In genomic region chr19:11813801-11814706, GRCh38 we compare ENCODE assay signal across 1 cellular context.
A peak's percentile ranks its signal among the peaks of the same experiment; 100 is the strongest.
TF ChIP-seq lines count a peak whose summit lies in the region.

TSS of gene ZNF440 (plus strand) at chr19:11814273. CDS start at chr19:11814448, 175 bp downstream.

TF ChIP-seq in HEK293, 187 proteins besides CTCF, POLR2A, EP300 and RAD21 (continued from another document and continues in another):
- TF ChIP-seq ATF2 (tag by site-specific recombination; IDR thresholded peaks at IDR 0.05; ENCODE audit: low read depth): no peak
- no peak for TF ChIP-seq ZNF112 (tag by site-specific recombination; IDR thresholded peaks at IDR 0.05)
- 0 out of 2 replicates have a peak, but pooled peaks have one; percentile 42 for TF ChIP-seq ZNF501 (tag by site-specific recombination; IDR thresholded peaks at IDR 0.05)
- TF ChIP-seq ZNF830 (tag by site-specific recombination; IDR thresholded peaks at IDR 0.05; ENCODE audit: low read depth): no peak
- no peak for TF ChIP-seq ZNF843 (tag by site-specific recombination; IDR thresholded peaks at IDR 0.05)
- TF ChIP-seq ZEB2 (tag by site-specific recombination; IDR thresholded peaks at IDR 0.05): no peak
- TF ChIP-seq GLIS2 (tag by site-specific recombination; IDR thresholded peaks at IDR 0.05): no peak
- no peak for TF ChIP-seq FEZF1 (tag by site-specific recombination; IDR thresholded peaks at IDR 0.05)
- no peak for TF ChIP-seq ZNF175 (tag by site-specific recombination; IDR thresholded peaks at IDR 0.05)
- no peak for TF ChIP-seq ZSCAN23 (tag by site-specific recombination; IDR thresholded peaks at IDR 0.05)
- peak; percentile 59 for TF ChIP-seq REST (tag by site-specific recombination; IDR thresholded peaks at IDR 0.05)
- TF ChIP-seq ZNF692 (tag by site-specific recombination; IDR thresholded peaks at IDR 0.05): 0 out of 2 replicates have a peak, but pooled peaks have one; percentile 51
- TF ChIP-seq TRIM28 (IDR thresholded peaks at IDR 0.05; ENCODE audit: borderline replicate concordance, low read length): peak; percentile 73; the same call in 1 of the 2 replicates
- TF ChIP-seq ZNF335 (tag by site-specific recombination; conservative IDR thresholded peaks at IDR 0.05): peak; percentile 82
- no peak for TF ChIP-seq ZNF26 (tag by site-specific recombination; IDR thresholded peaks at IDR 0.05)
- peak; percentile 28; the same call in 1 of the 2 replicates for TF ChIP-seq ZBTB10 (tag by site-specific recombination; IDR thresholded peaks at IDR 0.05)
- TF ChIP-seq SP2 (tag by site-specific recombination; IDR thresholded peaks at IDR 0.05): peak; percentile 92
- no peak for TF ChIP-seq GLI2 (tag by site-specific recombination; IDR thresholded peaks at IDR 0.05; ENCODE audit: borderline replicate concordance, low read depth)
- TF ChIP-seq PATZ1 (tag by site-specific recombination; IDR thresholded peaks at IDR 0.05): peak; percentile 75
- TF ChIP-seq ZNF366 (tag by site-specific recombination; conservative IDR thresholded peaks at IDR 0.05): peak; percentile 67; the same call in 1 of the 2 replicates
- TF ChIP-seq KLF8 (tag by site-specific recombination; IDR thresholded peaks at IDR 0.05): peak; percentile 22; the same call in 1 of the 2 replicates
- 0 out of 2 replicates have a peak, but pooled peaks have one; percentile 57 for TF ChIP-seq ZBTB20 (tag by site-specific recombination; IDR thresholded peaks at IDR 0.05)
- no peak for TF ChIP-seq ZNF791 (tag by site-specific recombination; IDR thresholded peaks at IDR 0.05)
- TF ChIP-seq SP7 (tag by site-specific recombination; IDR thresholded peaks at IDR 0.05): peak; percentile 60; the same call in 1 of the 2 replicates
- TF ChIP-seq ZNF354C (tag by site-specific recombination; IDR thresholded peaks at IDR 0.05; ENCODE audit: borderline replicate concordance, low read depth): no peak
- TF ChIP-seq PBX3 (CRISPR knock-in tag; IDR thresholded peaks at IDR 0.05): 0 out of 2 replicates have a peak, but pooled peaks have one; percentile 33
- TF ChIP-seq SP3 (tag by site-specific recombination; IDR thresholded peaks at IDR 0.05): peak; percentile 76
- no peak for TF ChIP-seq ZNF404 (tag by site-specific recombination; IDR thresholded peaks at IDR 0.05)
- TF ChIP-seq ZNF704 (tag by site-specific recombination; IDR thresholded peaks at IDR 0.05): no peak
- TF ChIP-seq KLF16 (tag by site-specific recombination; IDR thresholded peaks at IDR 0.05): peak; percentile 69; the same call in 1 of the 2 replicates
- 0 out of 2 replicates have a peak, but pooled peaks have one; percentile 47 for TF ChIP-seq ZBTB48 (tag by site-specific recombination; IDR thresholded peaks at IDR 0.05)
- 0 out of 2 replicates have a peak, but pooled peaks have one; percentile 35 for TF ChIP-seq REPIN1 (tag by site-specific recombination; IDR thresholded peaks at IDR 0.05; ENCODE audit: low read depth)
- peak; percentile 28; the same call in 1 of the 2 replicates for TF ChIP-seq ZNF398 (tag by site-specific recombination; IDR thresholded peaks at IDR 0.05)
- no peak for TF ChIP-seq ZFP41 (tag by site-specific recombination; IDR thresholded peaks at IDR 0.05; ENCODE audit: borderline replicate concordance)
- 0 out of 2 replicates have a peak, but pooled peaks have one; percentile 3 for TF ChIP-seq ZXDB (tag by site-specific recombination; IDR thresholded peaks at IDR 0.05)
- 0 out of 2 replicates have a peak, but pooled peaks have one; percentile 14 for TF ChIP-seq ZSCAN4 (tag by site-specific recombination; IDR thresholded peaks at IDR 0.05)
- 0 out of 2 replicates have a peak, but pooled peaks have one; percentile 4 for TF ChIP-seq ZNF19 (tag by site-specific recombination; IDR thresholded peaks at IDR 0.05; ENCODE audit: low read depth)
- TF ChIP-seq ZNF10 (tag by site-specific recombination; IDR thresholded peaks at IDR 0.05): peak; percentile 44; the same call in 1 of the 2 replicates
